Comparison of ENCODE assay signal across 22 cellular contexts in the genomic region with DNA sequence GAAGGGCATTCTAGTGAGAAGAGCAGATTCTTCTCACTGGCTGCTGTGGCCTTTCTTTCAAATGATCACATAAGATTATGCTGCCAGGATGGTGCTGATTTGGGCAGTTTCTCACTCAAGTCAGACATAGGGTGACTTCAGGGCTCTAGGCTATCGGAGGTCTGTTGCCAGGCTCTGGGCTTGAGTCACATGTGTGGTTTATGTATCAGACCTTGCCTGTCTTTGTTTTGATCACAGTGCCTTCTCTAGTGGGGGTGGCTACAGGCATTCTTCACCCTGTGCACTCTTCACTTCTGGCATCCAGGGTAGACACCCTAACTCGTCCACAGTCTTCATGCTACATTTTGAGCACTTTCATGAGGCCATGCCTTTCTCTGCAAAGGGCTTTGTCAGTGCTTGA.
DNase-seq lines count a peak whose midpoint lies in the region; ATAC-seq and TF ChIP-seq lines count a peak whose summit lies in the region.
"Had no signal": no experiment of that assay in that cellular context is flagged by ENCODE, and none has a peak within 500 bp of the region (broad histone marks: within the 10 kb centered on the region; RNA-seq: fewer than 3 reads in every experiment).

No MANE protein-coding gene starts in this region.

- no peaks in the 10 kb centered on the region for H3K27me3 ChIP-seq in neural progenitor cell
- no peaks in the 10 kb centered on the region for H3K27me3 ChIP-seq in tibial artery
- H3K27me3 ChIP-seq: SJCRH30 had no signal

- no peaks in the 10 kb centered on the region for H3K79me2 ChIP-seq in neural progenitor cell (ENCODE audit: low read depth)

- no peak overlapping the region for H3K27ac Mint-ChIP-seq in neural progenitor cell
- H3K27ac Mint-ChIP-seq: CD4-positive, alpha-beta T cell had no signal

- H3K36me3 ChIP-seq in neural progenitor cell, result no peaks in the 10 kb centered on the region
- no peaks in the 10 kb centered on the region for H3K36me3 ChIP-seq in tibial artery
- H3K36me3 ChIP-seq: SJCRH30 had no signal

- no peak overlapping the region for H3K9ac ChIP-seq in neural progenitor cell

- peak overlapping the region; percentile 66 for H2AFZ ChIP-seq in neural progenitor cell (replicated peaks)

- peak; percentile 50 for DNase-seq in M059J (ENCODE audit: low read depth)
- DNase-seq in astrocyte of the hippocampus (ENCODE audit: low read depth, low spot score), result peak; percentile 1
- no peak for DNase-seq in neural progenitor cell (ENCODE audit: low spot score)
- DNase-seq in tibial artery, result no peak
- no peak for DNase-seq in epidermal melanocyte (ENCODE audit: insufficient read length, low spot score)
- DNase-seq: CD4-positive, alpha-beta T cell; COR-L47; DMS79; NCI-H1092 treated with DMSO at 0.1 percent for 48 hours; NCI-H1436 treated with DMSO at 0.1 percent for 48 hours; NCI-H2029; NCI-H2227 treated with DMSO at 0.1 percent for 48 hours; NCI-H510A; NCI-H748 treated with DMSO at 0.1 percent for 48 hours; NK-92 treated with Interleukin-12 subunit alpha and Interleukin-12 subunit beta, amount 100 ng/mL, for 24 hours; SJCRH30; T-helper 1 cell had no signal

- H3K27ac ChIP-seq in neural progenitor cell (no peak overlapping the region), tibial artery (no peak overlapping the region)
- H3K27ac ChIP-seq: SJCRH30 had no signal

- H3K36me3 Mint-ChIP-seq in neural progenitor cell, result no peaks in the 10 kb centered on the region

- H3K4me1 Mint-ChIP-seq in neural progenitor cell, result no peaks in the 10 kb centered on the region

- intact Hi-C loops in tibial artery (cut with DNase I; ENCODE audit: low total_unique reads), result no loop called here

- no peak overlapping the region for H3K4me2 ChIP-seq in neural progenitor cell

- H3F3A ChIP-seq in neural progenitor cell (ENCODE audit: low read depth), result no peaks in the 10 kb centered on the region

- H3K4me3 ChIP-seq in neural progenitor cell (no peak overlapping the region), tibial artery (no peak overlapping the region)
- H3K4me3 ChIP-seq: GM12878, K562, SJCRH30 had no signal

- H4K20me1 ChIP-seq in neural progenitor cell (ENCODE audit: low read depth), result no peaks in the 10 kb centered on the region

- no peak overlapping the region for H3K4me3 Mint-ChIP-seq in neural progenitor cell
- H3K4me3 Mint-ChIP-seq: CD4-positive, alpha-beta T cell had no signal

- ATAC-seq in GM19035 (IDR thresholded peaks at IDR 0.05; ENCODE audit: unreplicated experiment), result no peak
- no peak for ATAC-seq in HG03135 (IDR thresholded peaks at IDR 0.05; ENCODE audit: unreplicated experiment)
- ATAC-seq: GM12878, HepG2, K562 had no signal

- H3K4me1 ChIP-seq in neural progenitor cell (no peaks in the 10 kb centered on the region), tibial artery (no peaks in the 10 kb centered on the region)
- H3K4me1 ChIP-seq: SJCRH30 had no signal

- H3K9me3 ChIP-seq in neural progenitor cell (ENCODE audit: low read depth), result no peaks in the 10 kb centered on the region
- no peaks in the 10 kb centered on the region for H3K9me3 ChIP-seq in tibial artery
- H3K9me3 ChIP-seq: SJCRH30 had no signal

- H3K27me3 Mint-ChIP-seq in neural progenitor cell (ENCODE audit: insufficient read depth, low read depth), result no peaks in the 10 kb centered on the region
- H3K27me3 Mint-ChIP-seq: CD4-positive, alpha-beta T cell had no signal

- no peaks in the 10 kb centered on the region for H3K9me3 Mint-ChIP-seq in neural progenitor cell
- H3K9me3 Mint-ChIP-seq: CD4-positive, alpha-beta T cell had no signal

- TF ChIP-seq CTCF in neural progenitor cell (IDR thresholded peaks at IDR 0.05), result no peak
- no peak for TF ChIP-seq CTCF in tibial artery (IDR thresholded peaks at IDR 0.05)

Comparison
In these comparisons a context has a peak if more than half of its experiments do, and no peak if none do; other contexts are left out.
1. DNase-seq: peak in M059J (single experiment) and astrocyte of the hippocampus (single experiment); none in neural progenitor cell (single experiment), tibial artery (0 of 2) and epidermal melanocyte (single experiment).